ENCODE assay signal across 26 cellular contexts in genomic region chr9:81893929-81894328, GRCh38. TPM values are rescaled to one million over a fixed set of nuclear protein-coding genes. Genes with fewer than 3 reads are reported as not detected.
DNase-seq lines count a peak whose midpoint lies in the region; ATAC-seq and TF ChIP-seq lines count a peak whose summit lies in the region.
"Had no signal": no experiment of that assay in that cellular context is flagged by ENCODE, and none has a peak within 500 bp of the region (broad histone marks: within the 10 kb centered on the region; RNA-seq: fewer than 3 reads in every experiment).

No MANE protein-coding gene starts in this region.

- H3K4me1 ChIP-seq in osteoblast (ENCODE audit: insufficient read depth, low read length): no peaks in the 10 kb centered on the region
- H3K4me1 ChIP-seq: BLaER1, SJCRH30 had no signal

- H4K20me1 ChIP-seq in osteoblast (ENCODE audit: insufficient read depth, low read length): no peaks in the 10 kb centered on the region
- H4K20me1 ChIP-seq: BLaER1 had no signal

- no peak overlapping the region for H3K4me3 ChIP-seq in BJ (ENCODE audit: low read depth, low read length)
- no peak overlapping the region for H3K4me3 ChIP-seq in osteoblast (ENCODE audit: insufficient read depth, low read length)
- H3K4me3 ChIP-seq: BLaER1, SJCRH30 had no signal

- CTCF ChIA-PET in BJ (lab: Yijun Ruan, JAX): no interaction called here

- H3K27ac ChIP-seq in osteoblast (ENCODE audit: low read depth, low read length): no peak overlapping the region
- H3K27ac ChIP-seq: BLaER1, HL-60, SJCRH30 had no signal

- no peak for TF ChIP-seq CTCF in BJ (IDR thresholded peaks at IDR 0.05; ENCODE audit: insufficient read depth, low read depth, low read length)
- TF ChIP-seq CTCF in osteoblast (IDR thresholded peaks at IDR 0.05; ENCODE audit: extremely low read depth, low read depth, low read length): no peak

- H3K27me3 ChIP-seq in BJ (ENCODE audit: control insufficient read depth, insufficient read depth, low read length) (no peaks in the 10 kb centered on the region), osteoblast (ENCODE audit: insufficient read depth, low read length) (no peaks in the 10 kb centered on the region)
- H3K27me3 ChIP-seq: BLaER1, SJCRH30 had no signal

- H3K4me2 ChIP-seq in osteoblast (ENCODE audit: insufficient read depth, low read length): no peak overlapping the region
- H3K4me2 ChIP-seq: BLaER1 had no signal

- POLR2A ChIA-PET in BJ (lab: Charles Lee): no interaction called here

- H3K36me3 ChIP-seq in BJ (ENCODE audit: control insufficient read depth, insufficient read depth, low read length): no peaks in the 10 kb centered on the region
- no peaks in the 10 kb centered on the region for H3K36me3 ChIP-seq in osteoblast (ENCODE audit: insufficient read depth, low read length)
- H3K36me3 ChIP-seq: BLaER1, SJCRH30 had no signal

- H2AFZ ChIP-seq in osteoblast (ENCODE audit: low read length): no peak overlapping the region

- ATAC-seq in HG02763 (IDR thresholded peaks at IDR 0.05; ENCODE audit: unreplicated experiment): no peak
- ATAC-seq: HCT116, PC-3, Right ventricle myocardium inferior, SK-N-SH treated with all-trans-retinoic acid at 6 μM for 48 hours had no signal

- H3K79me2 ChIP-seq in osteoblast (ENCODE audit: insufficient read depth, low read length): no peaks in the 10 kb centered on the region

- peak; percentile 39 for DNase-seq in BJ (ENCODE audit: low read depth)
- peak; percentile 17 for DNase-seq in RPMI7951 (ENCODE audit: low read depth)
- peak; percentile 71 for DNase-seq in fibroblast of peridontal ligament (ENCODE audit: extremely low read depth)
- peak; percentile 35 for DNase-seq in osteoblast (ENCODE audit: insufficient read length, low spot score, missing footprints)
- DNase-seq in cerebellar cortex (ENCODE audit: low spot score): no peak
- DNase-seq in medulla oblongata (ENCODE audit: extremely low spot score): no peak
- DNase-seq: CD4-positive, CD25-positive, alpha-beta regulatory T cell; NCI-H1092; NCI-H1417 treated with DMSO at 0.1 percent for 48 hours; NCI-H1694 treated with DMSO at 0.1 percent for 48 hours; NCI-H2081 treated with DMSO at 0.1 percent for 48 hours; NCI-H2171; NCI-H446; NCI-H524 treated with DMSO at 0.1 percent for 48 hours; NCI-H774; PC-3; SJCRH30 had no signal

- no peaks in the 10 kb centered on the region for H3K9me3 ChIP-seq in osteoblast (ENCODE audit: low read depth, low read length)
- H3K9me3 ChIP-seq: BLaER1, SJCRH30 had no signal

RNA-seq across cellular contexts. Expression of gene SPATA31D4, which starts 34.3 kb away (rescaled TPM):
- not detected in 2 replicates for polyA plus RNA-seq in BJ (2011; rRNA removed)
- not detected in 2 replicates for polyA minus RNA-seq in BJ (2011; rRNA and poly(A)+ RNA removed)
- total RNA-seq in RPMI7951 (2014; rRNA removed; shearing (Covaris generic)): not detected in 2 replicates
- total RNA-seq in osteoblast: not detected in 2 replicates
- total RNA-seq: A673; CD4-positive, CD25-positive, alpha-beta regulatory T cell; G401; H1; PC-3; Right ventricle myocardium inferior; SJCRH30 had no signal
- polyA plus RNA-seq: CD4-positive, CD25-positive, alpha-beta regulatory T cell; H1 had no signal

RNA-seq across cellular contexts. Expression of gene SPATA31D3, which starts 49.4 kb away (rescaled TPM):
- polyA plus RNA-seq in BJ (2011; rRNA removed): not detected in 2 replicates
- not detected in 2 replicates for polyA minus RNA-seq in BJ (2011; rRNA and poly(A)+ RNA removed)
- not detected in 2 replicates for total RNA-seq in RPMI7951 (2014; rRNA removed; shearing (Covaris generic))
- not detected in 2 replicates for total RNA-seq in osteoblast
- total RNA-seq: A673; CD4-positive, CD25-positive, alpha-beta regulatory T cell; G401; H1; PC-3; Right ventricle myocardium inferior; SJCRH30 had no signal
- polyA plus RNA-seq: CD4-positive, CD25-positive, alpha-beta regulatory T cell; H1 had no signal

Comparison
In these comparisons a context has a peak if more than half of its experiments do, and no peak if none do; other contexts are left out.
1. DNase-seq: peak in BJ (single experiment), RPMI7951 (single experiment), fibroblast of peridontal ligament (single experiment) and osteoblast (single experiment); none in cerebellar cortex (single experiment) and medulla oblongata (single experiment).